8 cellular contexts compared by ENCODE assay signal in the genomic region with DNA sequence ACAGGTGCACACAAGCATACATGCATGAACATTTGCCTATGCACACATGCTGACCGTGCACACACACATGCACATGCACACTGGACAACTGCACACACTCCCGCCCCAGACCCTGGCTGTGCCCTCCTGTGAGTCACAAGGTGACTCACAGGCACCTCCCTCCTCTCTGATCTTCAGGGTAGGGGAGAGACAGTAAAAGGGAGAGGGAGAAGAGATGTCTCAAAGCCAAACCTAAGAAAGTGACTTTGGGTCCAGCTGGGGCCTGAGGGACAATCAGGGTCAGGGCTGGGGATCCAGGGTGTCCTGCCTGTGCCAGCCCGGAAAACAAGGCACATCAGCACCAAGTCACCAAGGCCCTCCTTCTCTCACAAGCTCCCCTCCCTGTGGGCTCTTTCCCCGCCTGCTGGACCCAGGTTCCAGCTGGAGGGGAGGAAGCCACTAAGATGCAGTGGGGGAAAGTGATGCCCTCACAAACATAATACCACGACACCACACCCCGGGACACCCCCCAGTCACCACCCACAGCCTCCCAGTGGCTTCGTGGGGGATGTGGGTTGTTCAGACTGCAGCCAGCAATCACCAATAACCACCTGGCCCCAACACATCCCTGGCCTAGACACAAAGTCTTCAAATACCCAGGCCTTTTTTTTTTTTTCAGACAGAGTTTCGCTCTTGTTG. TPM values are rescaled to one million over a fixed set of nuclear protein-coding genes. Genes with fewer than 3 reads are reported as not detected.
DNase-seq lines count a peak whose midpoint lies in the region; ATAC-seq and TF ChIP-seq lines count a peak whose summit lies in the region.

No MANE protein-coding gene starts in this region.

- H3K4me1 Mint-ChIP-seq in natural killer cell treated with Interleukin-12 subunit alpha and Interleukin-12 subunit beta and Interleukin-15 and Interleukin-18, amount 100 ng/mL, for 72 hours (ENCODE audit: low read depth in 2 of 2): peaks cover 22 to 25% of the 10 kb centered on the region in 2 donors

- H3K27me3 ChIP-seq in GM06990 (replicated peaks; ENCODE audit: control insufficient read depth, insufficient read depth, low read length) (no peaks in the 10 kb centered on the region; the same call in 1 of the 2 replicates), MG63 (no peaks in the 10 kb centered on the region), adrenal gland (no peaks in the 10 kb centered on the region)

- H3K9me2 ChIP-seq in OCI-LY7 (ENCODE audit: insufficient read depth, low read length): no peaks in the 10 kb centered on the region

- H3K4me3 ChIP-seq in GM06990 (replicated peaks; ENCODE audit: low read depth, low read length) (no peak overlapping the region), MG63 (no peak overlapping the region), adrenal gland (no peak overlapping the region), OCI-LY7 (ENCODE audit: low read depth, low read length, poor library complexity, severe bottlenecking) (no peak overlapping the region)

- H3K4me1 ChIP-seq in adrenal gland (replicated peaks in 1 of 2): no peaks in the 10 kb centered on the region
- H3K4me1 ChIP-seq in OCI-LY7 (ENCODE audit: insufficient read depth, low read length, poor library complexity, severe bottlenecking): no peaks in the 10 kb centered on the region

- TF ChIP-seq CTCF in GM06990 (IDR thresholded peaks at IDR 0.05; ENCODE audit: insufficient read depth, low read length, poor library complexity, severe bottlenecking) (no peak), adrenal gland (IDR thresholded peaks at IDR 0.05) (no peak), OCI-LY7 (conservative IDR thresholded peaks at IDR 0.05; ENCODE audit: low read length) (no peak)

- H3K9me3 ChIP-seq in MG63: no peaks in the 10 kb centered on the region; the same call in 1 of the 2 replicates
- no peaks in the 10 kb centered on the region for H3K9me3 ChIP-seq in adrenal gland (replicated peaks in 1 of 3)
- H3K9me3 ChIP-seq in OCI-LY7 (ENCODE audit: low read length): no peaks in the 10 kb centered on the region

- H3K36me3 Mint-ChIP-seq in natural killer cell treated with Interleukin-12 subunit alpha and Interleukin-12 subunit beta and Interleukin-15 and Interleukin-18, amount 100 ng/mL, for 72 hours: no peaks in the 10 kb centered on the region

- no peak overlapping the region for H2AFZ ChIP-seq in OCI-LY7 (ENCODE audit: low read length)

- no peaks in the 10 kb centered on the region for H3K36me3 ChIP-seq in GM06990 (ENCODE audit: control insufficient read depth, insufficient read depth, low read length)
- H3K36me3 ChIP-seq in MG63: no peaks in the 10 kb centered on the region
- H3K36me3 ChIP-seq in adrenal gland (replicated peaks in 1 of 2): no peaks in the 10 kb centered on the region
- H3K36me3 ChIP-seq in OCI-LY7 (ENCODE audit: insufficient read depth, low read length): no peaks in the 10 kb centered on the region

- no peak for TF ChIP-seq POLR2A in adrenal gland (IDR thresholded peaks at IDR 0.05)

- DNase-seq in GM06990 (ENCODE audit: extremely low read depth, insufficient read length) (peak; percentile 68), MG63 (peak; percentile 78), adrenal gland (peak in 5 of 7 donors; percentile 51 to 66 (median 58)), NCI-H146 (lab: John Stamatoyannopoulos, UW) (no peak), OCI-LY7 (ENCODE audit: low spot score) (no peak), NCI-H1694 (lab: John Stamatoyannopoulos, UW) (no peak), KG1 (lab: John Stamatoyannopoulos, UW) (no peak)
- DNase-seq in natural killer cell treated with Interleukin-12 subunit alpha and Interleukin-12 subunit beta and Interleukin-15 and Interleukin-18, amount 100 ng/mL, for 72 hours (ENCODE audit: low spot score): no peak

- 47 to 62% (median 55%) methylated on average over 4 to 8 of the region's 8 CpGs for WGBS in adrenal gland, 4 donors

- BruUV-seq in OCI-LY7 (replicated peaks; lab: Mats Ljungman, UMichigan): no TSS peak

- peak overlapping the region in 1 of 2 donors; percentile 21 for H3K27ac Mint-ChIP-seq in natural killer cell treated with Interleukin-12 subunit alpha and Interleukin-12 subunit beta and Interleukin-15 and Interleukin-18, amount 100 ng/mL, for 72 hours

- no peaks in the 10 kb centered on the region for H3K9me3 Mint-ChIP-seq in natural killer cell treated with Interleukin-12 subunit alpha and Interleukin-12 subunit beta and Interleukin-15 and Interleukin-18, amount 100 ng/mL, for 72 hours

- peaks cover 7 to 24% of the 10 kb centered on the region in 2 donors for H3K27me3 Mint-ChIP-seq in natural killer cell treated with Interleukin-12 subunit alpha and Interleukin-12 subunit beta and Interleukin-15 and Interleukin-18, amount 100 ng/mL, for 72 hours

- POLR2A ChIA-PET in OCI-LY7 (lab: Charles Lee): no interaction called here

- CTCF ChIA-PET in OCI-LY7 (lab: Charles Lee; ENCODE audit: unreplicated experiment): no interaction called here

- H3K27ac ChIP-seq in adrenal gland (no peak overlapping the region), OCI-LY7 (ENCODE audit: low read depth, low read length, poor library complexity, severe bottlenecking) (no peak overlapping the region)

- intact Hi-C loops in adrenal gland (cut with DNase I) (no loop called here), OCI-LY7 (cut with micrococcal nuclease; ENCODE audit: unreplicated experiment) (no loop called here)

- H3K79me2 ChIP-seq in OCI-LY7 (ENCODE audit: insufficient read depth, low read depth, low read length): no peaks in the 10 kb centered on the region

- H4K20me1 ChIP-seq in OCI-LY7 (ENCODE audit: insufficient read depth, low read length): no peaks in the 10 kb centered on the region

- peak overlapping the region; percentile 12 for H3K4me3 Mint-ChIP-seq in natural killer cell treated with Interleukin-12 subunit alpha and Interleukin-12 subunit beta and Interleukin-15 and Interleukin-18, amount 100 ng/mL, for 72 hours

- H3K4me2 ChIP-seq in OCI-LY7 (ENCODE audit: low read length): no peak overlapping the region

- peak; percentile 75 to 92 for ATAC-seq in natural killer cell treated with Interleukin-12 subunit alpha and Interleukin-12 subunit beta and Interleukin-15 and Interleukin-18, amount 100 ng/mL, for 72 hours

RNA-seq across cellular contexts. Expression of a gene that starts 39.3 kb away (rescaled TPM):
- 0.13 and 0.57 TPM in 2 replicates for total RNA-seq in MG63 (2014; rRNA removed; shearing (Covaris generic); ENCODE audit: low replicate concordance)
- total RNA-seq in adrenal gland (10 to 100 TPM in 1 of 8 donors, 1 to 10 TPM in 7; 2.5 to 10.9 (median 6.8) TPM), OCI-LY7 (2022) (0.13 and 0.27 TPM in 2 replicates)
- polyA plus RNA-seq in adrenal gland: 1 to 10 TPM; 4.0 to 8.7 (median 6.0) TPM
- total RNA-seq in natural killer cell treated with Interleukin-12 subunit alpha and Interleukin-12 subunit beta and Interleukin-15 and Interleukin-18, amount 100 ng/mL, for 72 hours: not detected
- total RNA-seq in OCI-LY7 (2014; rRNA removed; shearing (Covaris generic)): not detected in 2 replicates

RNA-seq across cellular contexts. Expression of a gene that starts 53.0 kb away (rescaled TPM):
- total RNA-seq in MG63 (2014; rRNA removed; shearing (Covaris generic); ENCODE audit: low replicate concordance): 7.9 and 13.6 TPM in 2 replicates
- total RNA-seq in adrenal gland (10 to 100 TPM; 30.3 to 89.2 (median 63.2) TPM), OCI-LY7 (2022) (19.6 and 31.5 TPM in 2 replicates)
- 10 to 100 TPM; 11.8 to 52.4 (median 26.3) TPM for polyA plus RNA-seq in adrenal gland
- total RNA-seq in natural killer cell treated with Interleukin-12 subunit alpha and Interleukin-12 subunit beta and Interleukin-15 and Interleukin-18, amount 100 ng/mL, for 72 hours: 10 to 100 TPM in 1 of 2 donors, 1 to 10 TPM in 1; 4.9 to 11.1 TPM
- 7.3 and 11.9 TPM in 2 replicates for total RNA-seq in OCI-LY7 (2014; rRNA removed; shearing (Covaris generic))

Comparison
In these comparisons a context has a peak if more than half of its experiments do, and no peak if none do; other contexts are left out.
1. DNase-seq: peak in GM06990 (single experiment), MG63 (single experiment) and adrenal gland (5 of 7); none in natural killer cell treated with Interleukin-12 subunit alpha and Interleukin-12 subunit beta and Interleukin-15 and Interleukin-18, amount 100 ng/mL, for 72 hours (single experiment), NCI-H146 (single experiment), OCI-LY7 (single experiment), NCI-H1694 (single experiment) and KG1 (single experiment).